Comparison of ENCODE assay signal across 2 cellular contexts in genomic region chr1:43977376-43978263, GRCh38.
TF ChIP-seq lines count a peak whose summit lies in the region.

No MANE protein-coding gene starts in this region.

TF ChIP-seq in SK-N-SH, 30 proteins besides CTCF, POLR2A, EP300 and RAD21 (continued from another document):
- TF ChIP-seq USF1 (IDR thresholded peaks at IDR 0.05; ENCODE audit: borderline replicate concordance, low read depth): no peak
- TF ChIP-seq PBX3 (IDR thresholded peaks at IDR 0.05): no peak
- no peak for TF ChIP-seq YY1 (IDR thresholded peaks at IDR 0.05; ENCODE audit: low read depth)
- no peak for TF ChIP-seq REST (IDR thresholded peaks at IDR 0.05; ENCODE audit: low read depth, low read length)

TF ChIP-seq in SK-N-SH treated with all-trans-retinoic acid at 6 μM for 48 hours, 23 proteins besides CTCF, POLR2A, EP300 and RAD21 (continued from another document):
- TF ChIP-seq ZNF565 (CRISPR knock-in tag; conservative IDR thresholded peaks at IDR 0.05; ENCODE audit: low read depth) (no peak), TCF4 (CRISPR knock-in tag; IDR thresholded peaks at IDR 0.05; ENCODE audit: borderline replicate concordance) (no peak), CSRNP3 (CRISPR knock-in tag; IDR thresholded peaks at IDR 0.05) (no peak), RARB (CRISPR knock-in tag; IDR thresholded peaks at IDR 0.05) (no peak), PATZ1 (CRISPR knock-in tag; IDR thresholded peaks at IDR 0.05; ENCODE audit: borderline replicate concordance) (no peak), ZNF8 (CRISPR knock-in tag; IDR thresholded peaks at IDR 0.05) (no peak), PPARA (CRISPR knock-in tag; IDR thresholded peaks at IDR 0.05; ENCODE audit: borderline replicate concordance) (no peak), ARNTL (CRISPR knock-in tag; IDR thresholded peaks at IDR 0.05; ENCODE audit: borderline replicate concordance, low read depth) (no peak), CSDC2 (CRISPR knock-in tag; IDR thresholded peaks at IDR 0.05) (no peak), ZNF70 (CRISPR knock-in tag; IDR thresholded peaks at IDR 0.05) (no peak), SNAI2 (CRISPR knock-in tag; IDR thresholded peaks at IDR 0.05) (no peak)
